1 cellular context compared by ENCODE assay signal in the genomic region with DNA sequence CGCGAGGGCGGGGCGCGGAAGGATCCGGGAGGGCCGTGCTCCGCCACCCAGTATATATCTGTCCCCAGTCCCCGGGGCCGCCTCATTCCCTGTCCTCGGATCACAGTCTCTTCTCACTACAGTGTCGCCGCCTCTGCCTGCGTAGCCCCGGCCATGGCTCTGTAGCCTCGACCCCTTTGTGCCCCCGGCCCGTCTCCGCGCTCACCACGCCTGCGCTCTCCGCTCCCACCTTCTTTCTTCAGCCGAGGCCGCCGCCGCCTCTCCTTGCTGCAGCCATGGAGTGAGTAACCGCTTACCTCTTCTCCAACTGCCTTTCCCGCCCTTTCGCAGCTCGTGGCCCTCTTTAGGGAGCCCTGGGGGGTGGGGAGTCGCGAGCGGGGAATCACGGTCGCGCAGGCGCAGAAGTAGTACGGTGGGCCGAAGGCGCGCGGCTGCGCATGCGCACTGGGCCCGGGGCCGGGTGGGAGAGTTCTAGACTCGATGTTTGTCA.
TF ChIP-seq lines count a peak whose summit lies in the region.

Gene ATF5 (plus strand): TSS at position 85 of the 490 bp plus-strand sequence. CDS start 1,646 bp downstream, outside the sequence.
A gene with protein sequence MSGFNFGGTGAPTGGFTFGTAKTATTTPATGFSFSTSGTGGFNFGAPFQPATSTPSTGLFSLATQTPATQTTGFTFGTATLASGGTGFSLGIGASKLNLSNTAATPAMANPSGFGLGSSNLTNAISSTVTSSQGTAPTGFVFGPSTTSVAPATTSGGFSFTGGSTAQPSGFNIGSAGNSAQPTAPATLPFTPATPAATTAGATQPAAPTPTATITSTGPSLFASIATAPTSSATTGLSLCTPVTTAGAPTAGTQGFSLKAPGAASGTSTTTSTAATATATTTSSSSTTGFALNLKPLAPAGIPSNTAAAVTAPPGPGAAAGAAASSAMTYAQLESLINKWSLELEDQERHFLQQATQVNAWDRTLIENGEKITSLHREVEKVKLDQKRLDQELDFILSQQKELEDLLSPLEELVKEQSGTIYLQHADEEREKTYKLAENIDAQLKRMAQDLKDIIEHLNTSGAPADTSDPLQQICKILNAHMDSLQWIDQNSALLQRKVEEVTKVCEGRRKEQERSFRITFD (minus strand): TSS at position 384 of the 490 bp plus-strand sequence. CDS start 19,697 bp downstream, outside the sequence.

TF ChIP-seq in HepG2, 621 proteins besides CTCF, POLR2A, EP300 and RAD21 (continued from another document and continues in another):
- TF ChIP-seq, protein P1, sequence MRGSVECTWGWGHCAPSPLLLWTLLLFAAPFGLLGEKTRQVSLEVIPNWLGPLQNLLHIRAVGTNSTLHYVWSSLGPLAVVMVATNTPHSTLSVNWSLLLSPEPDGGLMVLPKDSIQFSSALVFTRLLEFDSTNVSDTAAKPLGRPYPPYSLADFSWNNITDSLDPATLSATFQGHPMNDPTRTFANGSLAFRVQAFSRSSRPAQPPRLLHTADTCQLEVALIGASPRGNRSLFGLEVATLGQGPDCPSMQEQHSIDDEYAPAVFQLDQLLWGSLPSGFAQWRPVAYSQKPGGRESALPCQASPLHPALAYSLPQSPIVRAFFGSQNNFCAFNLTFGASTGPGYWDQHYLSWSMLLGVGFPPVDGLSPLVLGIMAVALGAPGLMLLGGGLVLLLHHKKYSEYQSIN (CRISPR knock-in tag; IDR thresholded peaks at IDR 0.05; ENCODE audit: borderline replicate concordance) = no peak
- TF ChIP-seq, protein P2, sequence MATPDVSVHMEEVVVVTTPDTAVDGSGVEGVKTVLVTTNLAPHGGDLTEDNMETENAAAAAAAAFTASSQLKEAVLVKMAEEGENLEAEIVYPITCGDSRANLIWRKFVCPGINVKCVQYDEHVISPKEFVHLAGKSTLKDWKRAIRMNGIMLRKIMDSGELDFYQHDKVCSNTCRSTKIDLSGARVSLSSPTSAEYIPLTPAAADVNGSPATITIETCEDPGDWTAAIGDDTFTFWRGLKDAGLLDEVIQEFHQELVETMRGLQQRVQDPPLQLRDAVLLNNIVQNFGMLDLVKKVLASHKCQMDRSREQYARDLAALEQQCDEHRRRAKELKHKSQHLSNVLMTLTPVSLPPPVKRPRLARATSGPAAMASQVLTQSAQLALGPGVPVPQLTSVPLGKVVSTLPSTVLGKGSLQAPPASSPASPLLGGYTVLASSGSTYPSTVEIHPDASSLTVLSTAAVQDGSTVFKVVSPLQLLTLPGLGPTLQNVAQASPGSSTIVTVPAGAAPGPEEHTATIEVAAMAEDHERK (CRISPR knock-in tag; IDR thresholded peaks at IDR 0.05; ENCODE audit: low read depth) = 0 out of 2 replicates have a peak, but pooled peaks have one; percentile 35
- no peak for TF ChIP-seq ZNF253 (CRISPR knock-in tag; IDR thresholded peaks at IDR 0.05; ENCODE audit: borderline replicate concordance)
- peak; percentile 61 for TF ChIP-seq ZNF782 (CRISPR knock-in tag; IDR thresholded peaks at IDR 0.05; ENCODE audit: borderline replicate concordance)
- TF ChIP-seq IRX3 (CRISPR knock-in tag; IDR thresholded peaks at IDR 0.05; ENCODE audit: borderline replicate concordance, low read depth) = peak; percentile 96
- TF ChIP-seq MZF1 (CRISPR knock-in tag; IDR thresholded peaks at IDR 0.05; ENCODE audit: borderline replicate concordance) = no peak
- peak; percentile 69; the same call in 1 of the 2 replicates for TF ChIP-seq ZFP41 (CRISPR knock-in tag; IDR thresholded peaks at IDR 0.05; ENCODE audit: borderline replicate concordance)
- TF ChIP-seq PAF1 (CRISPR knock-in tag; IDR thresholded peaks at IDR 0.05) = no peak
- TF ChIP-seq ISX (CRISPR knock-in tag; conservative IDR thresholded peaks at IDR 0.05) = 0 out of 2 replicates have a peak, but pooled peaks have one; percentile 59
- peak; percentile 95 for TF ChIP-seq AGO2 (optimal IDR thresholded peaks at IDR 0.05; ENCODE audit: low read depth, low read length)
- 0 out of 2 replicates have a peak, but pooled peaks have one; percentile 88 for TF ChIP-seq ZNF550 (CRISPR knock-in tag; IDR thresholded peaks at IDR 0.05; ENCODE audit: borderline replicate concordance)
- TF ChIP-seq RCOR2 (CRISPR knock-in tag; IDR thresholded peaks at IDR 0.05) = no peak
- TF ChIP-seq MIXL1 (CRISPR knock-in tag; IDR thresholded peaks at IDR 0.05) = no peak; the same call in 1 of the 2 replicates
- peak; percentile 94; the same call in 1 of the 2 replicates for TF ChIP-seq ZNF605 (CRISPR knock-in tag; IDR thresholded peaks at IDR 0.05)
- no peak for TF ChIP-seq SRSF9 (IDR thresholded peaks at IDR 0.05; ENCODE audit: borderline replicate concordance, insufficient read depth, low read depth, low read length, poor library complexity, severe bottlenecking)
- TF ChIP-seq FIP1L1 (IDR thresholded peaks at IDR 0.05; ENCODE audit: borderline replicate concordance, insufficient read depth, low read depth, low read length) = no peak
- TF ChIP-seq CAMTA2 (CRISPR knock-in tag; IDR thresholded peaks at IDR 0.05; ENCODE audit: borderline replicate concordance) = 0 out of 2 replicates have a peak, but pooled peaks have one; percentile 43
- TF ChIP-seq SAFB2 (CRISPR knock-in tag; IDR thresholded peaks at IDR 0.05; ENCODE audit: borderline replicate concordance, low read depth) = peak; percentile 71; the same call in 1 of the 2 replicates
- peak; percentile 94 for TF ChIP-seq PHF8 (CRISPR knock-in tag; IDR thresholded peaks at IDR 0.05)
- no peak for TF ChIP-seq FOSL1 (CRISPR knock-in tag; IDR thresholded peaks at IDR 0.05; ENCODE audit: borderline replicate concordance)
- TF ChIP-seq HNF4G (IDR thresholded peaks at IDR 0.05; ENCODE audit: borderline replicate concordance, low read depth, low read length) = no peak
- 0 out of 2 replicates have a peak, but pooled peaks have one; percentile 12 for TF ChIP-seq HNF4G (CRISPR knock-in tag; IDR thresholded peaks at IDR 0.05; ENCODE audit: borderline replicate concordance, low read depth)
- TF ChIP-seq ZFX (CRISPR knock-in tag; IDR thresholded peaks at IDR 0.05; ENCODE audit: low read depth) = peak; percentile 89
- no peak for TF ChIP-seq HNRNPH1 (optimal IDR thresholded peaks at IDR 0.05; ENCODE audit: low read depth, low read length)
- TF ChIP-seq ADNP (CRISPR knock-in tag; IDR thresholded peaks at IDR 0.05) = no peak
- no peak for TF ChIP-seq ZSCAN31 (CRISPR knock-in tag; IDR thresholded peaks at IDR 0.05; ENCODE audit: low read depth)
- 0 out of 2 replicates have a peak, but pooled peaks have one; percentile 23 for TF ChIP-seq ATF2 (CRISPR knock-in tag; IDR thresholded peaks at IDR 0.05)
- 0 out of 2 replicates have a peak, but pooled peaks have one; percentile 34 for TF ChIP-seq SMAD3 (CRISPR knock-in tag; IDR thresholded peaks at IDR 0.05)
- no peak for TF ChIP-seq RAD51 (IDR thresholded peaks at IDR 0.05; ENCODE audit: borderline replicate concordance)
- TF ChIP-seq, protein P3, sequence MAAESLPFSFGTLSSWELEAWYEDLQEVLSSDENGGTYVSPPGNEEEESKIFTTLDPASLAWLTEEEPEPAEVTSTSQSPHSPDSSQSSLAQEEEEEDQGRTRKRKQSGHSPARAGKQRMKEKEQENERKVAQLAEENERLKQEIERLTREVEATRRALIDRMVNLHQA (CRISPR knock-in tag; IDR thresholded peaks at IDR 0.05) = no peak
- TF ChIP-seq ZBTB43 (CRISPR knock-in tag; conservative IDR thresholded peaks at IDR 0.05) = peak; percentile 75; the same call in 1 of the 2 replicates
- no peak for TF ChIP-seq ATF1 (CRISPR knock-in tag; IDR thresholded peaks at IDR 0.05)
- peak; percentile 81 for TF ChIP-seq ZNF746 (CRISPR knock-in tag; IDR thresholded peaks at IDR 0.05)
- TF ChIP-seq, protein P4, sequence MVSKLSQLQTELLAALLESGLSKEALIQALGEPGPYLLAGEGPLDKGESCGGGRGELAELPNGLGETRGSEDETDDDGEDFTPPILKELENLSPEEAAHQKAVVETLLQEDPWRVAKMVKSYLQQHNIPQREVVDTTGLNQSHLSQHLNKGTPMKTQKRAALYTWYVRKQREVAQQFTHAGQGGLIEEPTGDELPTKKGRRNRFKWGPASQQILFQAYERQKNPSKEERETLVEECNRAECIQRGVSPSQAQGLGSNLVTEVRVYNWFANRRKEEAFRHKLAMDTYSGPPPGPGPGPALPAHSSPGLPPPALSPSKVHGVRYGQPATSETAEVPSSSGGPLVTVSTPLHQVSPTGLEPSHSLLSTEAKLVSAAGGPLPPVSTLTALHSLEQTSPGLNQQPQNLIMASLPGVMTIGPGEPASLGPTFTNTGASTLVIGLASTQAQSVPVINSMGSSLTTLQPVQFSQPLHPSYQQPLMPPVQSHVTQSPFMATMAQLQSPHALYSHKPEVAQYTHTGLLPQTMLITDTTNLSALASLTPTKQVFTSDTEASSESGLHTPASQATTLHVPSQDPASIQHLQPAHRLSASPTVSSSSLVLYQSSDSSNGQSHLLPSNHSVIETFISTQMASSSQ (IDR thresholded peaks at IDR 0.05; ENCODE audit: low read depth) = no peak
- TF ChIP-seq, protein P4 (CRISPR knock-in tag; IDR thresholded peaks at IDR 0.05; ENCODE audit: borderline replicate concordance) = peak; percentile 17; the same call in 1 of the 2 replicates
- peak; percentile 92 for TF ChIP-seq ZNF670 (CRISPR knock-in tag; IDR thresholded peaks at IDR 0.05; ENCODE audit: borderline replicate concordance)
- TF ChIP-seq ERF (CRISPR knock-in tag; IDR thresholded peaks at IDR 0.05) = peak; percentile 65; the same call in 1 of the 2 replicates
- TF ChIP-seq ZNF44 (CRISPR knock-in tag; IDR thresholded peaks at IDR 0.05) = no peak
- peak; percentile 42; the same call in 1 of the 2 replicates for TF ChIP-seq ZNF276 (CRISPR knock-in tag; IDR thresholded peaks at IDR 0.05; ENCODE audit: low read depth)
- TF ChIP-seq SMYD3 (CRISPR knock-in tag; IDR thresholded peaks at IDR 0.05) = peak; percentile 90
- no peak for TF ChIP-seq MATR3 (CRISPR knock-in tag; IDR thresholded peaks at IDR 0.05)
- TF ChIP-seq NFIB (CRISPR knock-in tag; IDR thresholded peaks at IDR 0.05; ENCODE audit: borderline replicate concordance) = no peak
- TF ChIP-seq ZNF24 (IDR thresholded peaks at IDR 0.05) = no peak
- TF ChIP-seq PTBP1 (IDR thresholded peaks at IDR 0.05; ENCODE audit: low read depth, low read length, poor library complexity, severe bottlenecking) = no peak
- peak; percentile 91; the same call in 1 of the 2 replicates for TF ChIP-seq ZNF510 (CRISPR knock-in tag; IDR thresholded peaks at IDR 0.05; ENCODE audit: low read depth)
- TF ChIP-seq ZNF816 (CRISPR knock-in tag; IDR thresholded peaks at IDR 0.05; ENCODE audit: borderline replicate concordance) = 0 out of 2 replicates have a peak, but pooled peaks have one; percentile 70
- no peak for TF ChIP-seq JUND (CRISPR knock-in tag; IDR thresholded peaks at IDR 0.05)
- TF ChIP-seq ARID3A (IDR thresholded peaks at IDR 0.05; ENCODE audit: low read depth, low read length) = no peak
- peak; percentile 87; the same call in 1 of the 2 replicates for TF ChIP-seq ZNF792 (CRISPR knock-in tag; IDR thresholded peaks at IDR 0.05)
- TF ChIP-seq ZNF773 (CRISPR knock-in tag; IDR thresholded peaks at IDR 0.05; ENCODE audit: borderline replicate concordance) = no peak
